ENCODE assay signal across 16 cellular contexts in genomic region chr10:77965294-77965693, GRCh38. TPM values are rescaled to one million over a fixed set of nuclear protein-coding genes. Genes with fewer than 3 reads are reported as not detected.
DNase-seq lines count a peak whose midpoint lies in the region; FAIRE-seq and TF ChIP-seq lines count a peak whose summit lies in the region.
"Had no signal": no experiment of that assay in that cellular context is flagged by ENCODE, and none has a peak within 500 bp of the region (broad histone marks: within the 10 kb centered on the region; RNA-seq: fewer than 3 reads in every experiment).

No MANE protein-coding gene starts in this region.

- no peaks in the 10 kb centered on the region for H4K20me1 ChIP-seq in astrocyte (ENCODE audit: insufficient read depth, low read length)

- no peaks in the 10 kb centered on the region for H3K27me3 ChIP-seq in astrocyte (ENCODE audit: insufficient read depth, low read length)
- H3K27me3 ChIP-seq: neutrophil, SJCRH30 had no signal

- FAIRE-seq in astrocyte (lab: Jason Lieb, UNC), result no peak
- FAIRE-seq: GM18507, H54, HTR-8/SVneo had no signal

- peaks cover 6% of the 10 kb centered on the region for H3K9me3 ChIP-seq in astrocyte (ENCODE audit: insufficient read depth, low read depth, low read length)
- H3K9me3 ChIP-seq: neutrophil, SJCRH30 had no signal

- H3K4me2 ChIP-seq in astrocyte (ENCODE audit: low read length), result peak overlapping the region; percentile 15

- H3K27me3 Mint-ChIP-seq in astrocyte (ENCODE audit: low read depth, unreplicated experiment) (no peaks in the 10 kb centered on the region), CD14-positive monocyte (ENCODE audit: low read depth in 3 of 3) (peaks cover 2 to 3% (median 2%) of the 10 kb centered on the region in 3 donors)

- no peak overlapping the region for H2AFZ ChIP-seq in astrocyte (ENCODE audit: low read depth, low read length)

- H3K4me1 ChIP-seq in astrocyte (ENCODE audit: insufficient read depth, low read length), result peaks cover 7% of the 10 kb centered on the region
- H3K4me1 ChIP-seq: SJCRH30 had no signal

- no peak overlapping the region for H3K4me3 Mint-ChIP-seq in astrocyte (ENCODE audit: unreplicated experiment)
- H3K4me3 Mint-ChIP-seq in CD14-positive monocyte, result no peak overlapping the region
- H3K4me3 Mint-ChIP-seq: effector memory CD8-positive, alpha-beta T cell had no signal

- peaks cover 11% of the 10 kb centered on the region for H3K9me3 Mint-ChIP-seq in astrocyte (ENCODE audit: unreplicated experiment)
- peaks cover 0 to 9% (median 2%) of the 10 kb centered on the region in 7 donors for H3K9me3 Mint-ChIP-seq in CD14-positive monocyte

- H3K36me3 ChIP-seq in astrocyte (ENCODE audit: insufficient read depth, low read length), result no peaks in the 10 kb centered on the region
- H3K36me3 ChIP-seq: neutrophil, SJCRH30 had no signal

- H3K4me1 Mint-ChIP-seq in astrocyte (ENCODE audit: low read depth, unreplicated experiment) (peaks cover 5% of the 10 kb centered on the region), CD14-positive monocyte (no peaks in the 10 kb centered on the region)

- peaks cover 5% of the 10 kb centered on the region for H3K36me3 Mint-ChIP-seq in astrocyte (ENCODE audit: low read depth, unreplicated experiment)
- no peaks in the 10 kb centered on the region for H3K36me3 Mint-ChIP-seq in CD14-positive monocyte

- intact Hi-C loops in CD14-positive monocyte (cut with micrococcal nuclease), result no loop called here

- H3K79me2 ChIP-seq in astrocyte (ENCODE audit: insufficient read depth, low read length), result no peaks in the 10 kb centered on the region

- H3K27ac Mint-ChIP-seq in astrocyte (ENCODE audit: unreplicated experiment), result peak overlapping the region; percentile 43
- H3K27ac Mint-ChIP-seq in CD14-positive monocyte, result no peak overlapping the region
- H3K27ac Mint-ChIP-seq: effector memory CD8-positive, alpha-beta T cell had no signal

- no peak overlapping the region for H3K9ac ChIP-seq in astrocyte (ENCODE audit: low read length)

- H3K27ac ChIP-seq in astrocyte (ENCODE audit: low read depth, low read length), result peak overlapping the region; percentile 46
- H3K27ac ChIP-seq: 22Rv1, neutrophil, SJCRH30 had no signal

- H3K4me3 ChIP-seq in astrocyte (ENCODE audit: insufficient read depth, low read depth, low read length), result no peak overlapping the region
- H3K4me3 ChIP-seq: SJCRH30 had no signal

- peak; percentile 14 for DNase-seq in DMS53 (lab: John Stamatoyannopoulos, UW)
- DNase-seq in DMS53 treated with DMSO at 0.1 percent for 48 hours (lab: John Stamatoyannopoulos, UW; ENCODE audit: unreplicated experiment), result no peak
- peak; percentile 49 for DNase-seq in HS-5 (ENCODE audit: low read depth)
- peak; percentile 87 for DNase-seq in astrocyte (ENCODE audit: low read depth)
- peak; percentile 29 for DNase-seq in hepatic stellate cell (ENCODE audit: low spot score)
- no peak for DNase-seq in NCI-H1436 treated with DMSO at 0.1 percent for 48 hours (lab: John Stamatoyannopoulos, UW)
- DNase-seq in foreskin melanocyte, result no peak
- no peak for DNase-seq in CD14-positive monocyte (ENCODE audit: low spot score)
- DNase-seq: effector memory CD8-positive, alpha-beta T cell; NCI-H1105 treated with DMSO at 0.1 percent for 48 hours; SJCRH30 had no signal

- peak; percentile 6 for TF ChIP-seq CTCF in astrocyte (IDR thresholded peaks at IDR 0.05; ENCODE audit: insufficient read depth, low read depth, low read length)
- TF ChIP-seq CTCF in CD14-positive monocyte (IDR thresholded peaks at IDR 0.05), result no peak

RNA-seq across cellular contexts. Expression of gene DLG5, which starts 38.7 kb away (rescaled TPM):
- 55.2 and 58.4 TPM in 2 replicates for total RNA-seq in astrocyte
- under 1 TPM in 1 of 2 donors, not detected in 1; 0.14 TPM for polyA plus RNA-seq in CD14-positive monocyte

Comparison
In these comparisons a context has a peak if more than half of its experiments do, and no peak if none do; other contexts are left out.
1. DNase-seq: peak in DMS53 (single experiment), HS-5 (single experiment), astrocyte (single experiment) and hepatic stellate cell (single experiment); none in DMS53 treated with DMSO at 0.1 percent for 48 hours (single experiment), NCI-H1436 treated with DMSO at 0.1 percent for 48 hours (single experiment), foreskin melanocyte (single experiment) and CD14-positive monocyte (single experiment).